Comparison of ENCODE assay signal across 1 cellular context in the genomic region with DNA sequence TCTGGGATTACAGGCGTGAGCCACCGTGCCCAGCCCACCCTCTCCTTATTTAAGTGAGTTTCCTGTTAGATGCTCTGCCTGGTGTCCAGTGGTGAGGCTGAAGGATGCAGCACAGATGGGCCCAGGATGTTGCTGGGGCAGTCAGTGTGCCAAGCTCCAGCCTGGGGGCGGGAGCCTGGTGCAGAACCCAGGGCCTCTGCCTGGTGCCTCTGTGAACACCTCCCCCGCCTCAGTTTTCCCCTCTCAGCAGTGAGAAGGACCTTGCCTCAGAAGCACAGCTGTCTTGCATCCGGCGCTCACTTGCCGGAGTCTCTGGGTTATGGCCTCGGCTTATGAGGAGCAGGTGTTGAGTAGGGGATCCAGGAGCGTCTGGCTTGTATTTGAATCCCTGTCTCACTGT.
TF ChIP-seq lines count a peak whose summit lies in the region.

No MANE protein-coding gene starts in this region.

TF ChIP-seq in H1, 55 proteins besides CTCF, POLR2A, EP300 and RAD21 (continued from another document):
- TF ChIP-seq, protein P1, sequence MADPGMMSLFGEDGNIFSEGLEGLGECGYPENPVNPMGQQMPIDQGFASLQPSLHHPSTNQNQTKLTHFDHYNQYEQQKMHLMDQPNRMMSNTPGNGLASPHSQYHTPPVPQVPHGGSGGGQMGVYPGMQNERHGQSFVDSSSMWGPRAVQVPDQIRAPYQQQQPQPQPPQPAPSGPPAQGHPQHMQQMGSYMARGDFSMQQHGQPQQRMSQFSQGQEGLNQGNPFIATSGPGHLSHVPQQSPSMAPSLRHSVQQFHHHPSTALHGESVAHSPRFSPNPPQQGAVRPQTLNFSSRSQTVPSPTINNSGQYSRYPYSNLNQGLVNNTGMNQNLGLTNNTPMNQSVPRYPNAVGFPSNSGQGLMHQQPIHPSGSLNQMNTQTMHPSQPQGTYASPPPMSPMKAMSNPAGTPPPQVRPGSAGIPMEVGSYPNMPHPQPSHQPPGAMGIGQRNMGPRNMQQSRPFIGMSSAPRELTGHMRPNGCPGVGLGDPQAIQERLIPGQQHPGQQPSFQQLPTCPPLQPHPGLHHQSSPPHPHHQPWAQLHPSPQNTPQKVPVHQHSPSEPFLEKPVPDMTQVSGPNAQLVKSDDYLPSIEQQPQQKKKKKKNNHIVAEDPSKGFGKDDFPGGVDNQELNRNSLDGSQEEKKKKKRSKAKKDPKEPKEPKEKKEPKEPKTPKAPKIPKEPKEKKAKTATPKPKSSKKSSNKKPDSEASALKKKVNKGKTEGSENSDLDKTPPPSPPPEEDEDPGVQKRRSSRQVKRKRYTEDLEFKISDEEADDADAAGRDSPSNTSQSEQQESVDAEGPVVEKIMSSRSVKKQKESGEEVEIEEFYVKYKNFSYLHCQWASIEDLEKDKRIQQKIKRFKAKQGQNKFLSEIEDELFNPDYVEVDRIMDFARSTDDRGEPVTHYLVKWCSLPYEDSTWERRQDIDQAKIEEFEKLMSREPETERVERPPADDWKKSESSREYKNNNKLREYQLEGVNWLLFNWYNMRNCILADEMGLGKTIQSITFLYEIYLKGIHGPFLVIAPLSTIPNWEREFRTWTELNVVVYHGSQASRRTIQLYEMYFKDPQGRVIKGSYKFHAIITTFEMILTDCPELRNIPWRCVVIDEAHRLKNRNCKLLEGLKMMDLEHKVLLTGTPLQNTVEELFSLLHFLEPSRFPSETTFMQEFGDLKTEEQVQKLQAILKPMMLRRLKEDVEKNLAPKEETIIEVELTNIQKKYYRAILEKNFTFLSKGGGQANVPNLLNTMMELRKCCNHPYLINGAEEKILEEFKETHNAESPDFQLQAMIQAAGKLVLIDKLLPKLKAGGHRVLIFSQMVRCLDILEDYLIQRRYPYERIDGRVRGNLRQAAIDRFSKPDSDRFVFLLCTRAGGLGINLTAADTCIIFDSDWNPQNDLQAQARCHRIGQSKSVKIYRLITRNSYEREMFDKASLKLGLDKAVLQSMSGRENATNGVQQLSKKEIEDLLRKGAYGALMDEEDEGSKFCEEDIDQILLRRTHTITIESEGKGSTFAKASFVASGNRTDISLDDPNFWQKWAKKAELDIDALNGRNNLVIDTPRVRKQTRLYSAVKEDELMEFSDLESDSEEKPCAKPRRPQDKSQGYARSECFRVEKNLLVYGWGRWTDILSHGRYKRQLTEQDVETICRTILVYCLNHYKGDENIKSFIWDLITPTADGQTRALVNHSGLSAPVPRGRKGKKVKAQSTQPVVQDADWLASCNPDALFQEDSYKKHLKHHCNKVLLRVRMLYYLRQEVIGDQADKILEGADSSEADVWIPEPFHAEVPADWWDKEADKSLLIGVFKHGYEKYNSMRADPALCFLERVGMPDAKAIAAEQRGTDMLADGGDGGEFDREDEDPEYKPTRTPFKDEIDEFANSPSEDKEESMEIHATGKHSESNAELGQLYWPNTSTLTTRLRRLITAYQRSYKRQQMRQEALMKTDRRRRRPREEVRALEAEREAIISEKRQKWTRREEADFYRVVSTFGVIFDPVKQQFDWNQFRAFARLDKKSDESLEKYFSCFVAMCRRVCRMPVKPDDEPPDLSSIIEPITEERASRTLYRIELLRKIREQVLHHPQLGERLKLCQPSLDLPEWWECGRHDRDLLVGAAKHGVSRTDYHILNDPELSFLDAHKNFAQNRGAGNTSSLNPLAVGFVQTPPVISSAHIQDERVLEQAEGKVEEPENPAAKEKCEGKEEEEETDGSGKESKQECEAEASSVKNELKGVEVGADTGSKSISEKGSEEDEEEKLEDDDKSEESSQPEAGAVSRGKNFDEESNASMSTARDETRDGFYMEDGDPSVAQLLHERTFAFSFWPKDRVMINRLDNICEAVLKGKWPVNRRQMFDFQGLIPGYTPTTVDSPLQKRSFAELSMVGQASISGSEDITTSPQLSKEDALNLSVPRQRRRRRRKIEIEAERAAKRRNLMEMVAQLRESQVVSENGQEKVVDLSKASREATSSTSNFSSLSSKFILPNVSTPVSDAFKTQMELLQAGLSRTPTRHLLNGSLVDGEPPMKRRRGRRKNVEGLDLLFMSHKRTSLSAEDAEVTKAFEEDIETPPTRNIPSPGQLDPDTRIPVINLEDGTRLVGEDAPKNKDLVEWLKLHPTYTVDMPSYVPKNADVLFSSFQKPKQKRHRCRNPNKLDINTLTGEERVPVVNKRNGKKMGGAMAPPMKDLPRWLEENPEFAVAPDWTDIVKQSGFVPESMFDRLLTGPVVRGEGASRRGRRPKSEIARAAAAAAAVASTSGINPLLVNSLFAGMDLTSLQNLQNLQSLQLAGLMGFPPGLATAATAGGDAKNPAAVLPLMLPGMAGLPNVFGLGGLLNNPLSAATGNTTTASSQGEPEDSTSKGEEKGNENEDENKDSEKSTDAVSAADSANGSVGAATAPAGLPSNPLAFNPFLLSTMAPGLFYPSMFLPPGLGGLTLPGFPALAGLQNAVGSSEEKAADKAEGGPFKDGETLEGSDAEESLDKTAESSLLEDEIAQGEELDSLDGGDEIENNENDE (IDR thresholded peaks at IDR 0.05; ENCODE audit: insufficient replicate concordance, low read length): no peak
- TF ChIP-seq CBX5 (IDR thresholded peaks at IDR 0.05; ENCODE audit: low read depth, low read length): no peak
- TF ChIP-seq, protein P2, sequence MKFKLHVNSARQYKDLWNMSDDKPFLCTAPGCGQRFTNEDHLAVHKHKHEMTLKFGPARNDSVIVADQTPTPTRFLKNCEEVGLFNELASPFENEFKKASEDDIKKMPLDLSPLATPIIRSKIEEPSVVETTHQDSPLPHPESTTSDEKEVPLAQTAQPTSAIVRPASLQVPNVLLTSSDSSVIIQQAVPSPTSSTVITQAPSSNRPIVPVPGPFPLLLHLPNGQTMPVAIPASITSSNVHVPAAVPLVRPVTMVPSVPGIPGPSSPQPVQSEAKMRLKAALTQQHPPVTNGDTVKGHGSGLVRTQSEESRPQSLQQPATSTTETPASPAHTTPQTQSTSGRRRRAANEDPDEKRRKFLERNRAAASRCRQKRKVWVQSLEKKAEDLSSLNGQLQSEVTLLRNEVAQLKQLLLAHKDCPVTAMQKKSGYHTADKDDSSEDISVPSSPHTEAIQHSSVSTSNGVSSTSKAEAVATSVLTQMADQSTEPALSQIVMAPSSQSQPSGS (IDR thresholded peaks at IDR 0.05; ENCODE audit: low read length): no peak
